In the genomic region with DNA sequence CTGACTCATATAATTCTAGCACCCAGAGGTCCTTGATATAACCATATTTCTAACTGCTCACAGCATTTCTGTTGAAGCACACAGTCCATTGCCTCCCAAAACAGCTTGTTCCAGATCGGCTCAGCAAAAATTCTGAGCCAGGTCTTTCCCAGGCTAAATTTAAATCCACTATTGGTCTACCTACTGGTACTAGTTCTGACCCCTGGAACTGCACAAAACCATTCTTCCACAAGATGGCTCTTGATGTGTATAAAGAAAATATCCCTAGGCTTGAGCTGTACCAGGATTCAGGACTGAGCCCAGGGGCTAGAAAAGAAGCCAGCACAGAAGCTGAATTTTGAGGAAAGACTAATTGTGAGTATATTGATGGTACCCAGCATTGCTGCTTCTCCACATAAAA, we compare ENCODE assay signal across 11 cellular contexts.
DNase-seq lines count a peak whose midpoint lies in the region; ATAC-seq, FAIRE-seq and TF ChIP-seq lines count a peak whose summit lies in the region.
"Had no signal": no experiment of that assay in that cellular context is flagged by ENCODE, and none has a peak within 500 bp of the region (broad histone marks: within the 10 kb centered on the region; RNA-seq: fewer than 3 reads in every experiment).

No MANE protein-coding gene starts in this region.

- DNase-seq in AG08395 (ENCODE audit: low spot score) (peak; percentile 43), bronchial epithelial cell (ENCODE audit: low read depth) (no peak), left colon (no peak), COLO829 (ENCODE audit: low spot score) (no peak), NAMALWA (ENCODE audit: low spot score) (no peak), adrenal gland (no peak), HPDE6-E6E7 (ENCODE audit: extremely low spot score) (no peak)
- DNase-seq: activated CD8-positive, alpha-beta T cell treated with anti-CD3 and anti-CD28 coated beads, Interleukin-2, amount 10 ng/mL, durations not matched to agents 7 days and 5 days; cerebellar nuclear complex; kidney glomerular epithelial cell had no signal

- no peak overlapping the region for H3K27ac ChIP-seq in adrenal gland

- TF ChIP-seq RAD21 in Ishikawa (IDR thresholded peaks at IDR 0.05; ENCODE audit: low read depth) = peak; percentile 44; the same call in 1 of the 2 replicates

- 27 to 71% (median 60%) methylated on average over 1 of the region's 1 CpG for WGBS in adrenal gland, 4 donors

- no peaks in the 10 kb centered on the region for H3K9me3 ChIP-seq in adrenal gland (replicated peaks in 1 of 3)

- FAIRE-seq in bronchial epithelial cell (lab: Jason Lieb, UNC) = no peak

- H3K27me3 ChIP-seq in bronchial epithelial cell (ENCODE audit: control insufficient read depth, insufficient read depth, low read length) = no peaks in the 10 kb centered on the region
- H3K27me3 ChIP-seq in adrenal gland = no peaks in the 10 kb centered on the region

- H3K36me3 ChIP-seq in bronchial epithelial cell (ENCODE audit: control insufficient read depth, insufficient read depth, low read length) = no peaks in the 10 kb centered on the region
- H3K36me3 ChIP-seq in adrenal gland (replicated peaks in 1 of 2) = no peaks in the 10 kb centered on the region

- H3K4me1 ChIP-seq in adrenal gland (replicated peaks in 1 of 2) = peaks cover 8 to 11% of the 10 kb centered on the region in 2 donors

- no peak for TF ChIP-seq POLR2A in adrenal gland (IDR thresholded peaks at IDR 0.05)

- intact Hi-C loops in left colon (cut with DNase I, micrococcal nuclease) = no loop called here
- intact Hi-C loops in adrenal gland (cut with DNase I) = no loop called here

- peak; percentile 71 for ATAC-seq in left colon
- ATAC-seq: activated CD8-positive, alpha-beta T cell treated with anti-CD3 and anti-CD28 coated beads, Interleukin-2, amount 10 ng/mL, durations not matched to agents 7 days and 5 days had no signal

- TF ChIP-seq CTCF in bronchial epithelial cell (IDR thresholded peaks at IDR 0.05; ENCODE audit: insufficient read depth, low read length, severe bottlenecking) (peak; percentile 15), adrenal gland (IDR thresholded peaks at IDR 0.05) (peak in 3 of 6 experiments; percentile 11 to 30 (median 26))

- no peak for TF ChIP-seq EP300 in Ishikawa (IDR thresholded peaks at IDR 0.05; ENCODE audit: borderline replicate concordance)

- H3K4me3 ChIP-seq in bronchial epithelial cell (ENCODE audit: low read depth, low read length) (no peak overlapping the region), adrenal gland (no peak overlapping the region)

TF ChIP-seq in Ishikawa, 13 proteins besides CTCF, POLR2A, EP300 and RAD21:
- TF ChIP-seq FOXM1 (IDR thresholded peaks at IDR 0.05; ENCODE audit: borderline replicate concordance, low read depth) (no peak), YY1 (IDR thresholded peaks at IDR 0.05; ENCODE audit: low read depth) (no peak), ZBTB7A (IDR thresholded peaks at IDR 0.05; ENCODE audit: low read depth) (no peak), TEAD4 (IDR thresholded peaks at IDR 0.05) (no peak), TAF1 (IDR thresholded peaks at IDR 0.05; ENCODE audit: low read depth) (no peak), EGR1 (IDR thresholded peaks at IDR 0.05) (no peak), CEBPB (IDR thresholded peaks at IDR 0.05) (no peak), TCF12 (IDR thresholded peaks at IDR 0.05; ENCODE audit: low read depth) (no peak), NFIC (IDR thresholded peaks at IDR 0.05) (no peak), CREB1 (IDR thresholded peaks at IDR 0.05; ENCODE audit: low read depth) (no peak)
- TF ChIP-seq, protein P1, sequence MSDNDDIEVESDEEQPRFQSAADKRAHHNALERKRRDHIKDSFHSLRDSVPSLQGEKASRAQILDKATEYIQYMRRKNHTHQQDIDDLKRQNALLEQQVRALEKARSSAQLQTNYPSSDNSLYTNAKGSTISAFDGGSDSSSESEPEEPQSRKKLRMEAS (IDR thresholded peaks at IDR 0.05) = no peak
- TF ChIP-seq, protein P2, sequence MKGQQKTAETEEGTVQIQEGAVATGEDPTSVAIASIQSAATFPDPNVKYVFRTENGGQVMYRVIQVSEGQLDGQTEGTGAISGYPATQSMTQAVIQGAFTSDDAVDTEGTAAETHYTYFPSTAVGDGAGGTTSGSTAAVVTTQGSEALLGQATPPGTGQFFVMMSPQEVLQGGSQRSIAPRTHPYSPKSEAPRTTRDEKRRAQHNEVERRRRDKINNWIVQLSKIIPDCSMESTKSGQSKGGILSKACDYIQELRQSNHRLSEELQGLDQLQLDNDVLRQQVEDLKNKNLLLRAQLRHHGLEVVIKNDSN (IDR thresholded peaks at IDR 0.05) = no peak
- TF ChIP-seq, protein P3, sequence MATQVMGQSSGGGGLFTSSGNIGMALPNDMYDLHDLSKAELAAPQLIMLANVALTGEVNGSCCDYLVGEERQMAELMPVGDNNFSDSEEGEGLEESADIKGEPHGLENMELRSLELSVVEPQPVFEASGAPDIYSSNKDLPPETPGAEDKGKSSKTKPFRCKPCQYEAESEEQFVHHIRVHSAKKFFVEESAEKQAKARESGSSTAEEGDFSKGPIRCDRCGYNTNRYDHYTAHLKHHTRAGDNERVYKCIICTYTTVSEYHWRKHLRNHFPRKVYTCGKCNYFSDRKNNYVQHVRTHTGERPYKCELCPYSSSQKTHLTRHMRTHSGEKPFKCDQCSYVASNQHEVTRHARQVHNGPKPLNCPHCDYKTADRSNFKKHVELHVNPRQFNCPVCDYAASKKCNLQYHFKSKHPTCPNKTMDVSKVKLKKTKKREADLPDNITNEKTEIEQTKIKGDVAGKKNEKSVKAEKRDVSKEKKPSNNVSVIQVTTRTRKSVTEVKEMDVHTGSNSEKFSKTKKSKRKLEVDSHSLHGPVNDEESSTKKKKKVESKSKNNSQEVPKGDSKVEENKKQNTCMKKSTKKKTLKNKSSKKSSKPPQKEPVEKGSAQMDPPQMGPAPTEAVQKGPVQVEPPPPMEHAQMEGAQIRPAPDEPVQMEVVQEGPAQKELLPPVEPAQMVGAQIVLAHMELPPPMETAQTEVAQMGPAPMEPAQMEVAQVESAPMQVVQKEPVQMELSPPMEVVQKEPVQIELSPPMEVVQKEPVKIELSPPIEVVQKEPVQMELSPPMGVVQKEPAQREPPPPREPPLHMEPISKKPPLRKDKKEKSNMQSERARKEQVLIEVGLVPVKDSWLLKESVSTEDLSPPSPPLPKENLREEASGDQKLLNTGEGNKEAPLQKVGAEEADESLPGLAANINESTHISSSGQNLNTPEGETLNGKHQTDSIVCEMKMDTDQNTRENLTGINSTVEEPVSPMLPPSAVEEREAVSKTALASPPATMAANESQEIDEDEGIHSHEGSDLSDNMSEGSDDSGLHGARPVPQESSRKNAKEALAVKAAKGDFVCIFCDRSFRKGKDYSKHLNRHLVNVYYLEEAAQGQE (IDR thresholded peaks at IDR 0.05; ENCODE audit: low read depth) = no peak
